In genomic region chr7:105012503-105013282, GRCh38 we compare ENCODE assay signal across 8 cellular contexts. TPM values are rescaled to one million over a fixed set of nuclear protein-coding genes. Genes with fewer than 3 reads are reported as not detected.
DNase-seq lines count a peak whose midpoint lies in the region; ATAC-seq and TF ChIP-seq lines count a peak whose summit lies in the region.

No MANE protein-coding gene starts in this region.

- H3K9me3 Mint-ChIP-seq in dendritic cell treated with granulocyte-macrophage colony-stimulating factor and Interleukin-4, amounts not matched to agents 40 ng/mL and 50 ng/mL, for 4 days: no peaks in the 10 kb centered on the region

- H3K36me3 Mint-ChIP-seq in dendritic cell treated with granulocyte-macrophage colony-stimulating factor and Interleukin-4, amounts not matched to agents 40 ng/mL and 50 ng/mL, for 4 days (ENCODE audit: low read depth): peaks cover 67% of the 10 kb centered on the region

- H3K4me1 Mint-ChIP-seq in dendritic cell treated with granulocyte-macrophage colony-stimulating factor and Interleukin-4, amounts not matched to agents 40 ng/mL and 50 ng/mL, for 4 days (ENCODE audit: low read depth): peaks cover 40% of the 10 kb centered on the region

- H3K4me3 ChIP-seq in left lung: peak overlapping the region; percentile 66 to 79

- peak overlapping the region; percentile 96 for H3K4me3 Mint-ChIP-seq in dendritic cell treated with granulocyte-macrophage colony-stimulating factor and Interleukin-4, amounts not matched to agents 40 ng/mL and 50 ng/mL, for 4 days

- peaks cover 4 to 55% of the 10 kb centered on the region in 2 donors for H3K4me1 ChIP-seq in left lung

- no peaks in the 10 kb centered on the region for H3K9me3 ChIP-seq in left lung

- ATAC-seq in GM19372 (IDR thresholded peaks at IDR 0.05; ENCODE audit: low read depth, unreplicated experiment) (peak; percentile 64), HG03521 (IDR thresholded peaks at IDR 0.05; ENCODE audit: unreplicated experiment) (peak; percentile 66), left lung (peak; percentile 85)

- no peaks in the 10 kb centered on the region for H3K27me3 ChIP-seq in left lung

- no peaks in the 10 kb centered on the region for H3K36me3 ChIP-seq in left lung

- H3K27ac ChIP-seq in C4-2B (peak overlapping the region; percentile 95), left lung (peak overlapping the region; percentile 100)

- peak; percentile 99 for DNase-seq in NCI-H69 (lab: John Stamatoyannopoulos, UW)
- peak; percentile 98 to 99 for DNase-seq in activated CD4-positive, alpha-beta T cell treated with anti-CD3 and anti-CD28 coated beads, Interleukin-2, amount 50 U/mL, for 24 hours (ENCODE audit: low read depth in 1 of 2, low spot score in 1 of 2)
- peak; percentile 100 for DNase-seq in left lung
- DNase-seq in stimulated activated CD4-positive, alpha-beta T cell treated with anti-CD3 and anti-CD28 coated beads, Interleukin-2, amount 100 ng/mL, for 4 hours (ENCODE audit: low read depth): peak; percentile 100

- no peaks in the 10 kb centered on the region for H3K27me3 Mint-ChIP-seq in dendritic cell treated with granulocyte-macrophage colony-stimulating factor and Interleukin-4, amounts not matched to agents 40 ng/mL and 50 ng/mL, for 4 days

- TF ChIP-seq CTCF in C4-2B (conservative IDR thresholded peaks at IDR 0.05): no peak
- peak in 1 of 2 donors; percentile 8 for TF ChIP-seq CTCF in left lung (IDR thresholded peaks at IDR 0.05)

- peak overlapping the region; percentile 100 for H3K27ac Mint-ChIP-seq in dendritic cell treated with granulocyte-macrophage colony-stimulating factor and Interleukin-4, amounts not matched to agents 40 ng/mL and 50 ng/mL, for 4 days

- intact Hi-C loops in dendritic cell treated with granulocyte-macrophage colony-stimulating factor and Interleukin-4, amounts not matched to agents 40 ng/mL and 50 ng/mL, for 4 days (cut with micrococcal nuclease): loop anchor here (1.0 kb wide), 2 partner anchors 28 to 31 kb away; no protein-coding TSS in a partner anchor
- intact Hi-C loops in left lung (cut with DNase I): no loop called here

RNA-seq across cellular contexts. Expression of gene KMT2E, which starts 1.3 kb away (rescaled TPM):
- total RNA-seq in left lung: 10 to 100 TPM; 74.5 to 96.2 TPM

Comparison
In these comparisons a context has a peak if more than half of its experiments do, and no peak if none do; other contexts are left out.
1. Peak in every context shown above with its lines: DNase-seq, ATAC-seq, H3K4me3 ChIP-seq and H3K27ac ChIP-seq.